18 cellular contexts compared by ENCODE assay signal in genomic region chr18:9209230-9209629, GRCh38.
DNase-seq lines count a peak whose midpoint lies in the region; TF ChIP-seq lines count a peak whose summit lies in the region.
"Had no signal": no experiment of that assay in that cellular context is flagged by ENCODE, and none has a peak within 500 bp of the region (broad histone marks: within the 10 kb centered on the region; RNA-seq: fewer than 3 reads in every experiment).

No MANE protein-coding gene starts in this region.

- no peaks in the 10 kb centered on the region for H3K4me1 Mint-ChIP-seq in MCF 10A (ENCODE audit: insufficient read depth, unreplicated experiment)
- H3K4me1 Mint-ChIP-seq: mesothelial cell of epicardium had no signal

- BruUV-seq in MCF 10A (replicated peaks; lab: Mats Ljungman, UMichigan): no TSS peak

- TF ChIP-seq POLR2A in breast epithelium (IDR thresholded peaks at IDR 0.05): no peak
- no peak for TF ChIP-seq POLR2A in Peyer's patch (IDR thresholded peaks at IDR 0.05)

- no peak overlapping the region for H3K4me3 Mint-ChIP-seq in MCF 10A (ENCODE audit: unreplicated experiment)
- H3K4me3 Mint-ChIP-seq: mesothelial cell of epicardium had no signal

- DNase-seq in MCF 10A (ENCODE audit: unreplicated experiment) (peak; percentile 5), breast epithelium (ENCODE audit: low spot score in 2 of 2) (no peak), NOMO-1 (lab: John Stamatoyannopoulos, UW; ENCODE audit: unreplicated experiment in 2 of 2) (peak; percentile 23 to 64), fibroblast of gingiva (ENCODE audit: low read depth) (peak; percentile 69), Peyer's patch (no peak), COLO668 (lab: John Stamatoyannopoulos, UW; ENCODE audit: unreplicated experiment) (no peak), coronary artery (ENCODE audit: low spot score) (no peak)
- DNase-seq in effector memory CD4-positive, alpha-beta T cell: no peak
- DNase-seq: activated CD4-positive, alpha-beta T cell treated with anti-CD3 and anti-CD28 coated beads for 4 hours; activated naive CD4-positive, alpha-beta T cell; DND-41; H7; left cardiac atrium; NCI-H1417 treated with DMSO at 0.1 percent for 48 hours; NCI-H748 treated with DMSO at 0.1 percent for 48 hours had no signal

- H3K4me1 ChIP-seq in breast epithelium: no peaks in the 10 kb centered on the region
- no peaks in the 10 kb centered on the region for H3K4me1 ChIP-seq in Peyer's patch
- no peaks in the 10 kb centered on the region for H3K4me1 ChIP-seq in effector memory CD4-positive, alpha-beta T cell (ENCODE audit: control insufficient read depth, insufficient read depth, low read length, poor library complexity, severe bottlenecking)
- H3K4me1 ChIP-seq: ascending aorta had no signal

- H3K4me3 ChIP-seq in breast epithelium (no peak overlapping the region), Peyer's patch (no peak overlapping the region), coronary artery (no peak overlapping the region)
- no peak overlapping the region for H3K4me3 ChIP-seq in effector memory CD4-positive, alpha-beta T cell (ENCODE audit: insufficient read depth, low read depth, low read length, poor library complexity, severe bottlenecking)
- H3K4me3 ChIP-seq: ascending aorta, thoracic aorta had no signal

- intact Hi-C loops in MCF 10A (cut with micrococcal nuclease): no loop called here
- intact Hi-C loops in breast epithelium (cut with DNase I; ENCODE audit: low total_unique reads): no loop called here

- H3K27me3 Mint-ChIP-seq in MCF 10A (ENCODE audit: insufficient read depth, unreplicated experiment): no peaks in the 10 kb centered on the region

- H3K9me3 Mint-ChIP-seq in MCF 10A (ENCODE audit: unreplicated experiment): no peaks in the 10 kb centered on the region
- H3K9me3 Mint-ChIP-seq: mesothelial cell of epicardium had no signal

- peaks cover 46% of the 10 kb centered on the region for H3K36me3 Mint-ChIP-seq in MCF 10A (ENCODE audit: insufficient read depth, unreplicated experiment)

- H3K9me3 ChIP-seq in breast epithelium (no peaks in the 10 kb centered on the region), Peyer's patch (no peaks in the 10 kb centered on the region)
- no peaks in the 10 kb centered on the region for H3K9me3 ChIP-seq in effector memory CD4-positive, alpha-beta T cell (ENCODE audit: control insufficient read depth, low read length)
- H3K9me3 ChIP-seq: ascending aorta, thoracic aorta had no signal

- H3K27me3 ChIP-seq in breast epithelium: no peaks in the 10 kb centered on the region
- H3K27me3 ChIP-seq in Peyer's patch: no peaks in the 10 kb centered on the region
- H3K27me3 ChIP-seq in effector memory CD4-positive, alpha-beta T cell (replicated peaks; ENCODE audit: control insufficient read depth, insufficient read depth, low read length, poor library complexity, severe bottlenecking): no peaks in the 10 kb centered on the region
- H3K27me3 ChIP-seq: ascending aorta had no signal

- POLR2A ChIA-PET in MCF 10A (lab: Yijun Ruan, JAX): interaction anchor here (0.8 to 1.5 kb wide), 2 partner anchors 11 to 72 kb away, joined by 3 to 5 read pairs; partner anchors contain the start of gene ANKRD12

- no peaks in the 10 kb centered on the region for H3K36me3 ChIP-seq in breast epithelium
- H3K36me3 ChIP-seq in Peyer's patch: peaks cover 0 to 22% (median 0%) of the 10 kb centered on the region in 3 donors
- peaks cover 29% of the 10 kb centered on the region for H3K36me3 ChIP-seq in effector memory CD4-positive, alpha-beta T cell (ENCODE audit: control insufficient read depth, insufficient read depth, low read length)
- H3K36me3 ChIP-seq: thoracic aorta had no signal

- TF ChIP-seq CTCF in MCF 10A (IDR thresholded peaks at IDR 0.05; ENCODE audit: unreplicated experiment) (no peak), breast epithelium (IDR thresholded peaks at IDR 0.05) (no peak), Peyer's patch (IDR thresholded peaks at IDR 0.05) (no peak), coronary artery (IDR thresholded peaks at IDR 0.05) (no peak)

- H3K27ac ChIP-seq in breast epithelium (no peak overlapping the region), Peyer's patch (no peak overlapping the region), coronary artery (no peak overlapping the region)
- H3K27ac ChIP-seq in effector memory CD4-positive, alpha-beta T cell (ENCODE audit: insufficient read depth, low read length, poor library complexity, severe bottlenecking): no peak overlapping the region
- H3K27ac ChIP-seq: ascending aorta, thoracic aorta had no signal

- CTCF ChIA-PET in MCF 10A (lab: Yijun Ruan, JAX): interaction anchor here (0.7 kb wide), 1 partner anchor 307 kb away, joined by 4 read pairs; no protein-coding TSS in a partner anchor

- no peak overlapping the region for H3K27ac Mint-ChIP-seq in MCF 10A (ENCODE audit: low read depth, unreplicated experiment)
- H3K27ac Mint-ChIP-seq: mesothelial cell of epicardium had no signal

Comparison
In these comparisons a context has a peak if more than half of its experiments do, and no peak if none do; other contexts are left out.
1. DNase-seq: peak in MCF 10A (single experiment), NOMO-1 (2 of 2) and fibroblast of gingiva (single experiment); none in breast epithelium (0 of 2), Peyer's patch (0 of 3), COLO668 (single experiment), coronary artery (single experiment) and effector memory CD4-positive, alpha-beta T cell (0 of 3).